Comparison of ENCODE assay signal across 31 cellular contexts in the genomic region with DNA sequence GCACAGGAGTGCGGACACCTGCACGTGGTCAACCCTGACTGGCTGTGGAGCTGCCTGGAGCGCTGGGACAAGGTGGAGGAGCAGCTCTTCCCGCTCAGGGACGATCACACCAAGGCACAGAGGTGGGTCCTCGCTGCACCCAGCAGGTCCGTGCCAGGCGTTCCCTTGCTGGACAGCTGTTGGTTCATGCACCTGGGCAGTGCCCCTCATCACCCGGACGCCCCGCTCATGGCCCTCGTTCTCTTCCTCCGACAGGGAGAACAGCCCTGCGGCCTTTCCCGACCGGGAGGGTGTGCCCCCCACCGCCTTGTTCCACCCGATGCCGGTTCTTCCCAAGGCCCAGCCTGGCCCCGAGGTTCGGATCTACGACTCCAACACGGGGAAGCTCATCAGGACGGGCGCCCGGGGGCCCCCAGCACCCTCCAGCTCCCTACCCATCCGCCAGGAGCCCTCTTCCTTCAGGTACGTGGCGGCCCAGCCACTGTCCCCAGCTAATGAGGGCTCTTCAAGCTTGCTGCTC.
"Had no signal": no experiment of that assay in that cellular context is flagged by ENCODE, and none has a peak within 500 bp of the region (broad histone marks: within the 10 kb centered on the region; RNA-seq: fewer than 3 reads in every experiment).

No MANE protein-coding gene starts in this region.

- H3K4me3 Mint-ChIP-seq: activated CD4-positive, alpha-beta memory T cell treated with anti-CD3 and anti-CD28 coated beads, Interleukin-2, amount 10 ng/mL, durations not matched to agents 7 days and 5 days; activated CD8-positive, alpha-beta memory T cell treated with anti-CD3 and anti-CD28 coated beads, Interleukin-2, amount 10 ng/mL, durations not matched to agents 7 days and 5 days; activated naive CD4-positive, alpha-beta T cell treated with anti-CD3 and anti-CD28 coated beads, Interleukin-2, amount 10 ng/mL, durations not matched to agents 7 days and 5 days; activated naive CD8-positive, alpha-beta T cell; activated naive CD8-positive, alpha-beta T cell treated with anti-CD3 and anti-CD28 coated beads, Interleukin-2, amount 50 U/mL, for 24 hours had no signal

- H3K27me3 ChIP-seq: brain microvascular endothelial cell, MG63, Peyer's patch had no signal

- ATAC-seq: activated CD8-positive, alpha-beta memory T cell treated with anti-CD3 and anti-CD28 coated beads, Interleukin-2, amount 10 ng/mL, durations not matched to agents 7 days and 5 days; activated naive CD8-positive, alpha-beta T cell treated with anti-CD3 and anti-CD28 coated beads, Interleukin-2, amount 50 U/mL, for 24 hours had no signal

- H3K27me3 Mint-ChIP-seq: activated CD4-positive, alpha-beta memory T cell treated with anti-CD3 and anti-CD28 coated beads, Interleukin-2, amount 10 ng/mL, durations not matched to agents 7 days and 5 days; activated CD8-positive, alpha-beta memory T cell treated with anti-CD3 and anti-CD28 coated beads, Interleukin-2, amount 10 ng/mL, durations not matched to agents 7 days and 5 days; activated naive CD4-positive, alpha-beta T cell treated with anti-CD3 and anti-CD28 coated beads, Interleukin-2, amount 10 ng/mL, durations not matched to agents 7 days and 5 days; activated naive CD8-positive, alpha-beta T cell; activated naive CD8-positive, alpha-beta T cell treated with anti-CD3 and anti-CD28 coated beads, Interleukin-2, amount 50 U/mL, for 24 hours had no signal

- H3K4me1 Mint-ChIP-seq: activated naive CD8-positive, alpha-beta T cell treated with anti-CD3 and anti-CD28 coated beads, Interleukin-2, amount 50 U/mL, for 24 hours had no signal

- H3K4me3 ChIP-seq: MG63, Peyer's patch had no signal

- H3K27ac Mint-ChIP-seq: activated CD4-positive, alpha-beta memory T cell treated with anti-CD3 and anti-CD28 coated beads, Interleukin-2, amount 10 ng/mL, durations not matched to agents 7 days and 5 days; activated CD8-positive, alpha-beta memory T cell treated with anti-CD3 and anti-CD28 coated beads, Interleukin-2, amount 10 ng/mL, durations not matched to agents 7 days and 5 days; activated naive CD4-positive, alpha-beta T cell treated with anti-CD3 and anti-CD28 coated beads, Interleukin-2, amount 10 ng/mL, durations not matched to agents 7 days and 5 days; activated naive CD8-positive, alpha-beta T cell; activated naive CD8-positive, alpha-beta T cell treated with anti-CD3 and anti-CD28 coated beads, Interleukin-2, amount 50 U/mL, for 24 hours had no signal

- H3K9me3 ChIP-seq: MG63, Peyer's patch had no signal

- H3K4me1 ChIP-seq: Peyer's patch had no signal

- H3K27ac ChIP-seq: brain microvascular endothelial cell, Peyer's patch, WERI-Rb-1 had no signal

- DNase-seq: activated CD4-positive, alpha-beta memory T cell treated with anti-CD3 and anti-CD28 coated beads, Interleukin-2, amount 10 ng/mL, durations not matched to agents 7 days and 5 days; activated CD4-positive, alpha-beta T cell treated with anti-CD3 and anti-CD28 coated beads for 1 hour; activated CD4-positive, alpha-beta T cell treated with anti-CD3 and anti-CD28 coated beads for 48 hours; activated CD4-positive, CD25-positive, alpha-beta regulatory T cell; activated CD8-positive, alpha-beta memory T cell treated with anti-CD3 and anti-CD28 coated beads for 24 hours; activated CD8-positive, alpha-beta memory T cell treated with anti-CD3 and anti-CD28 coated beads, Interleukin-2, amount 10 ng/mL, durations not matched to agents 7 days and 5 days; activated CD8-positive, alpha-beta memory T cell treated with anti-CD3 and anti-CD28 coated beads, Interleukin-2, amount 50 U/mL, for 48 hours; activated effector memory CD4-positive, alpha-beta T cell treated with Interleukin-2 at 50 U/mL for 16 hours; activated naive CD4-positive, alpha-beta T cell treated with anti-CD3 and anti-CD28 coated beads, Interleukin-2, amount 10 ng/mL, durations not matched to agents 7 days and 5 days; activated naive CD8-positive, alpha-beta T cell treated with anti-CD3 and anti-CD28 coated beads, Interleukin-2, amount 50 U/mL, for 24 hours; activated T-cell treated with anti-CD3 and anti-CD28 coated beads, Interleukin-2, amount 50 U/mL, for 48 hours; anterior cingulate cortex; brain microvascular endothelial cell; Kasumi-1; KG1; MG63; NCI-H1048; NCI-H1105 treated with DMSO at 0.1 percent for 48 hours; NCI-H1436; NCI-H1930; NCI-H2081 treated with DMSO at 0.1 percent for 48 hours; NCI-H226; NCI-H446 treated with DMSO at 0.1 percent for 48 hours; NCI-H524 treated with DMSO at 0.1 percent for 48 hours; Peyer's patch; RPMI8226; SW 1271; T-helper 1 cell; T1000; WERI-Rb-1 had no signal
